30 cellular contexts compared by ENCODE assay signal in genomic region chr2:15074319-15074718, GRCh38.
"Had no signal": no experiment of that assay in that cellular context is flagged by ENCODE, and none has a peak within 500 bp of the region (broad histone marks: within the 10 kb centered on the region; RNA-seq: fewer than 3 reads in every experiment).

No MANE protein-coding gene starts in this region.

- H3K27me3 ChIP-seq: body of pancreas, esophagus squamous epithelium had no signal

- FAIRE-seq: colon, endometrium, endothelial cell of umbilical vein had no signal

- H3K27ac ChIP-seq: body of pancreas, epithelial cell of prostate, esophagus squamous epithelium, WERI-Rb-1 had no signal

- H3K4me3 ChIP-seq: body of pancreas, esophagus squamous epithelium had no signal

- DNase-seq: activated B cell treated with CpG ODN at 0.5 μM for 24 hours; activated CD4-positive, alpha-beta T cell treated with anti-CD3 and anti-CD28 coated beads for 48 hours; activated CD4-positive, alpha-beta T cell treated with anti-CD3 and anti-CD28 coated beads, Interleukin-2, amount 50 U/mL, for 1 hour; activated CD4-positive, alpha-beta T cell treated with anti-CD3 and anti-CD28 coated beads, Interleukin-2, amount 50 U/mL, for 48 hours; activated CD8-positive, alpha-beta memory T cell treated with anti-CD3 and anti-CD28 coated beads for 24 hours; activated CD8-positive, alpha-beta T cell treated with anti-CD3 and anti-CD28 coated beads for 36 hours; activated effector memory CD4-positive, alpha-beta T cell treated with Interleukin-2 at 50 U/mL for 16 hours; activated gamma-delta T cell treated with Interleukin-2 at 50 U/mL for 16 hours; activated naive CD4-positive, alpha-beta T cell treated with anti-CD3 and anti-CD28 coated beads, Interleukin-2, amount 50 U/mL, for 16 hours; activated naive CD4-positive, alpha-beta T cell treated with Interleukin-2 at 50 U/mL for 16 hours; activated T-cell treated with anti-CD3 and anti-CD28 coated beads, Interleukin-2, amount 50 U/mL, for 4 hours; amniotic stem cell; aorta; body of pancreas; cortex of kidney; dermis blood vessel endothelial cell; effector CD8-positive, alpha-beta T cell; esophagus squamous epithelium; foreskin melanocyte; head of caudate nucleus; T-helper 1 cell; T-helper 17 cell; T1000; WERI-Rb-1 had no signal

- H3K9me3 ChIP-seq: body of pancreas, esophagus squamous epithelium had no signal

- ATAC-seq: activated CD4-positive, CD25-positive, alpha-beta regulatory T cell treated with anti-CD3 and anti-CD28 coated beads, Interleukin-2, amount 50 U/mL, for 24 hours; activated CD8-positive, alpha-beta T cell treated with anti-CD3 and anti-CD28 coated beads for 36 hours; activated T-cell treated with anti-CD3 and anti-CD28 coated beads, Interleukin-2, amount 50 U/mL, for 4 hours; activated T-helper 17 cell treated with anti-CD3 and anti-CD28 coated beads, Interleukin-2, amount 50 U/mL, for 72 hours; body of pancreas; T-helper 17 cell had no signal

- H3K4me1 ChIP-seq: body of pancreas, esophagus squamous epithelium had no signal

- H3K36me3 ChIP-seq: esophagus squamous epithelium, WERI-Rb-1 had no signal
